Comparison of ENCODE assay signal across 16 cellular contexts in the genomic region with DNA sequence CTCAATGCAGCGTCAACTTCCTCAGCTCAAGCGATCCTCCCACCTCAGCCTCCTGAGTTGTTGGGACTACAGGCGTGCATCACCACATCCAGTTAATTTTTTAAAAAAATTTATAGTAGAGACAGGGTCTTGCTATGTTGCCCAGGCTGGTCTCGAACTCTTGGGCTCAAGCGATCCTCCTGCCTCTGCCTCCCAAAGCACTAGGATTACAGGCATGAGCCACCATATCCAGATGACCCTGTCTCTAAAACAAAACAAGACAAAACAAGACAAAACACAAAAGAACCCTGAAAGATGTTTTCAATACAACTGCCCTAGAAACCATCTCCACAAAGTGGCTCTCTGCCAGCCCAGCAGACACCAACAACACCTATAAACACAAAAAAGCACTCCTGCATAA. TPM values are rescaled to one million over a fixed set of nuclear protein-coding genes. Genes with fewer than 3 reads are reported as not detected.
A peak's percentile ranks its signal among the peaks of the same experiment; 100 is the strongest.
DNase-seq lines count a peak whose midpoint lies in the region; ATAC-seq, FAIRE-seq and TF ChIP-seq lines count a peak whose summit lies in the region.
"Had no signal": no experiment of that assay in that cellular context is flagged by ENCODE, and none has a peak within 500 bp of the region (broad histone marks: within the 10 kb centered on the region; RNA-seq: fewer than 3 reads in every experiment).

No MANE protein-coding gene starts in this region.

- BruUV-seq in endothelial cell of umbilical vein (replicated peaks; lab: Mats Ljungman, UMichigan), result no TSS peak

- H3K27me3 ChIP-seq in GM23248 (replicated peaks; ENCODE audit: insufficient read depth) (no peaks in the 10 kb centered on the region), endothelial cell of umbilical vein (ENCODE audit: control insufficient read depth in 2 of 2, insufficient read depth in 2 of 2, low read length in 2 of 2) (peaks cover 0 to 4% of the 10 kb centered on the region in 2 experiments), osteoblast (ENCODE audit: insufficient read depth, low read length) (no peaks in the 10 kb centered on the region)
- H3K27me3 ChIP-seq: SJCRH30 had no signal

- H3K79me2 ChIP-seq in GM23248 (ENCODE audit: insufficient read depth), result no peaks in the 10 kb centered on the region
- no peaks in the 10 kb centered on the region for H3K79me2 ChIP-seq in endothelial cell of umbilical vein (ENCODE audit: control insufficient read depth, insufficient read depth, low read length)
- H3K79me2 ChIP-seq in osteoblast (ENCODE audit: insufficient read depth, low read length), result no peaks in the 10 kb centered on the region

- no peak overlapping the region for H3K27ac Mint-ChIP-seq in WTC11

- in situ Hi-C loops in GM23248 (cut with MboI), result no loop called here

- H3K27me3 Mint-ChIP-seq in WTC11 (ENCODE audit: low read depth), result no peaks in the 10 kb centered on the region

- H4K20me1 ChIP-seq in GM23248 (ENCODE audit: insufficient read depth) (no peaks in the 10 kb centered on the region), endothelial cell of umbilical vein (replicated peaks; ENCODE audit: control insufficient read depth, extremely low read depth, insufficient read depth, low read length) (no peaks in the 10 kb centered on the region), osteoblast (ENCODE audit: insufficient read depth, low read length) (no peaks in the 10 kb centered on the region)

- H3F3A ChIP-seq in GM23248 (ENCODE audit: insufficient read depth), result peaks cover 16% of the 10 kb centered on the region

- no peaks in the 10 kb centered on the region for H3K36me3 Mint-ChIP-seq in WTC11

- peaks cover 13% of the 10 kb centered on the region for H3K4me1 Mint-ChIP-seq in WTC11

- no peak for DNase-seq in GM23248
- no peak for DNase-seq in WTC11 (ENCODE audit: low spot score)
- DNase-seq in endothelial cell of umbilical vein (ENCODE audit: low read depth, low spot score), result no peak
- DNase-seq in osteoblast (ENCODE audit: insufficient read length, low spot score, missing footprints), result no peak
- DNase-seq in GM19240 (ENCODE audit: insufficient read length, low spot score), result no peak
- no peak for DNase-seq in NCI-H1417 (lab: John Stamatoyannopoulos, UW)
- DNase-seq: C1 segment of cervical spinal cord, GDM1, GOT3, NCI-H187, NCI-H2107, NCI-H510A treated with DMSO at 0.1 percent for 48 hours, OCI-M1, SJCRH30 had no signal

- CTCF ChIA-PET in WTC11 (lab: Charles Lee) (interaction anchor here (0.7 to 2.1 kb wide), 9 partner anchors 9 to 545 kb away, joined by 3 to 15 read pairs (median 3); no protein-coding TSS in a partner anchor), endothelial cell of umbilical vein (lab: Charles Lee) (interaction anchor here (0.7 to 2.3 kb wide), 4 partner anchors 9 to 72 kb away, joined by 3 to 8 read pairs (median 6); no protein-coding TSS in a partner anchor)

- ATAC-seq in WTC11, result no peak
- no peak for ATAC-seq in GM18873 (IDR thresholded peaks at IDR 0.05; ENCODE audit: low FRiP score, unreplicated experiment)

- intact Hi-C loops in endothelial cell of umbilical vein (cut with micrococcal nuclease), result no loop called here

- dilution Hi-C loops in endothelial cell of umbilical vein (cut with MboI; ENCODE audit: extremely low pct_ligation_motif_present, low sequenced_read_pairs), result no loop called here

- H3K9me3 Mint-ChIP-seq in WTC11, result no peaks in the 10 kb centered on the region

- no peaks in the 10 kb centered on the region for H3K9me1 ChIP-seq in endothelial cell of umbilical vein (replicated peaks; ENCODE audit: control insufficient read depth, extremely low read depth, insufficient read depth, low read length)

- H3K4me1 ChIP-seq in GM23248 (ENCODE audit: insufficient read depth) (peaks cover 18% of the 10 kb centered on the region), endothelial cell of umbilical vein (ENCODE audit: control insufficient read depth, extremely low read depth, insufficient read depth, low read length) (peaks cover 16% of the 10 kb centered on the region), osteoblast (ENCODE audit: insufficient read depth, low read length) (peaks cover 27% of the 10 kb centered on the region)
- H3K4me1 ChIP-seq: SJCRH30 had no signal

- H3K4me2 ChIP-seq in GM23248 (ENCODE audit: unreplicated experiment), result no peak overlapping the region
- H3K4me2 ChIP-seq in endothelial cell of umbilical vein (ENCODE audit: insufficient read depth, low read length), result no peak overlapping the region
- H3K4me2 ChIP-seq in osteoblast (ENCODE audit: insufficient read depth, low read length), result peak overlapping the region; percentile 66

- H3K36me3 ChIP-seq in GM23248 (ENCODE audit: low read depth), result no peaks in the 10 kb centered on the region
- no peaks in the 10 kb centered on the region for H3K36me3 ChIP-seq in endothelial cell of umbilical vein (ENCODE audit: control insufficient read depth in 2 of 2, extremely low read depth in 1 of 2, insufficient read depth in 2 of 2, low read length in 2 of 2)
- no peaks in the 10 kb centered on the region for H3K36me3 ChIP-seq in osteoblast (ENCODE audit: insufficient read depth, low read length)
- H3K36me3 ChIP-seq: SJCRH30 had no signal

- no peak for TF ChIP-seq POLR2A in endothelial cell of umbilical vein (IDR thresholded peaks at IDR 0.05; ENCODE audit: low read depth, low read length)

- H3K4me3 ChIP-seq in GM23248, result no peak overlapping the region
- H3K4me3 ChIP-seq in endothelial cell of umbilical vein (replicated peaks in 1 of 3; ENCODE audit: insufficient read depth in 1 of 3, low read depth in 1 of 3, low read length in 3 of 3), result no peak overlapping the region
- no peak overlapping the region for H3K4me3 ChIP-seq in osteoblast (ENCODE audit: insufficient read depth, low read length)
- H3K4me3 ChIP-seq: K562, SJCRH30 had no signal

- H3K9me3 ChIP-seq in GM23248 (ENCODE audit: low read depth) (no peaks in the 10 kb centered on the region), endothelial cell of umbilical vein (replicated peaks; ENCODE audit: control insufficient read depth, insufficient read depth, low read length) (no peaks in the 10 kb centered on the region), osteoblast (ENCODE audit: low read depth, low read length) (no peaks in the 10 kb centered on the region)
- H3K9me3 ChIP-seq: SJCRH30 had no signal

- 94 to 98% methylated on average over 5 of the region's 5 CpGs for WGBS in GM23248 (ENCODE audit: low coverage in 1 of 2, low lambda C conversion rate in 2 of 2, missing lambda C conversion rate in 2 of 2), 2 experiments

- H2AFZ ChIP-seq in GM23248 (peak overlapping the region; percentile 32; the same call in 1 of the 2 replicates), endothelial cell of umbilical vein (ENCODE audit: low read depth, low read length) (peak overlapping the region; percentile 30), osteoblast (ENCODE audit: low read length) (peak overlapping the region; percentile 68)

- no peak for TF ChIP-seq CTCF in WTC11 (IDR thresholded peaks at IDR 0.05)
- TF ChIP-seq CTCF in endothelial cell of umbilical vein (IDR thresholded peaks at IDR 0.05; ENCODE audit: extremely low read depth in 1 of 2, insufficient read depth in 1 of 2, low read depth in 1 of 2, low read length in 2 of 2), result no peak
- no peak for TF ChIP-seq CTCF in osteoblast (IDR thresholded peaks at IDR 0.05; ENCODE audit: extremely low read depth, low read depth, low read length)

- H3K9me2 ChIP-seq in GM23248 (ENCODE audit: insufficient read depth), result no peaks in the 10 kb centered on the region

- H3K9ac ChIP-seq in GM23248 (no peak overlapping the region), endothelial cell of umbilical vein (replicated peaks; ENCODE audit: extremely low read depth, insufficient read depth, low read length) (no peak overlapping the region)

- H3K27ac ChIP-seq in GM23248 (no peak overlapping the region), endothelial cell of umbilical vein (ENCODE audit: insufficient read depth, low read depth, low read length) (no peak overlapping the region), osteoblast (ENCODE audit: low read depth, low read length) (no peak overlapping the region)
- H3K27ac ChIP-seq: SJCRH30 had no signal

- FAIRE-seq in endothelial cell of umbilical vein (lab: Jason Lieb, UNC), result no peak
- FAIRE-seq: K562 had no signal

- no peak overlapping the region for H3K4me3 Mint-ChIP-seq in WTC11

- POLR2A ChIA-PET in WTC11 (lab: Charles Lee), result no interaction called here
- POLR2A ChIA-PET in endothelial cell of umbilical vein (lab: Charles Lee), result no interaction called here

RNA-seq across cellular contexts. Expression of a gene that starts 31.4 kb away (rescaled TPM):
- total RNA-seq in GM23248 (2014; rRNA removed; shearing (Covaris generic)), result 8.9 and 9.2 TPM in 2 replicates
- polyA plus RNA-seq in GM23248 (2016; fragmentation: Nextera tagmentation; extraction: Ambion mirVana) (8.0 and 8.9 TPM in 2 replicates), endothelial cell of umbilical vein (0.03 and 0.18 TPM in 2 replicates)
- total RNA-seq in WTC11 (2021) (3.3 to 4.9 TPM (median 3.7 TPM) in 3 replicates), endothelial cell of umbilical vein (1.2 and 2.6 TPM in 2 replicates), osteoblast (9.8 and 20.9 TPM in 2 replicates)
- polyA plus RNA-seq in endothelial cell of umbilical vein (2011; cell fraction: cytosol; rRNA removed), result 0.10 and 0.13 TPM in 2 replicates
- 0.57 and 0.63 TPM in 2 replicates for polyA plus RNA-seq in endothelial cell of umbilical vein (2011; cell fraction: nucleus; rRNA removed)
- 1.2 and 1.8 TPM in 2 replicates for polyA plus RNA-seq in endothelial cell of umbilical vein (2012)
- polyA minus RNA-seq in endothelial cell of umbilical vein, result not detected in 2 replicates
- 7.8 TPM for polyA minus RNA-seq in endothelial cell of umbilical vein (2011; cell fraction: cytosol; rRNA and poly(A)+ RNA removed)
- 0.14 TPM in 1 of 2 replicates, not detected in the other for polyA minus RNA-seq in endothelial cell of umbilical vein (2011; cell fraction: nucleus; rRNA and poly(A)+ RNA removed)
- polyA plus RNA-seq: K562 had no signal

RNA-seq across cellular contexts. Expression of a gene that starts 45.0 kb away (rescaled TPM):
- 28.7 and 43.6 TPM in 2 replicates for total RNA-seq in GM23248 (2014; rRNA removed; shearing (Covaris generic))
- polyA plus RNA-seq in GM23248 (2016; fragmentation: Nextera tagmentation; extraction: Ambion mirVana), result 24.6 and 28.1 TPM in 2 replicates
- 23.9 to 38.3 TPM (median 27.3 TPM) in 3 replicates for total RNA-seq in WTC11 (2021)
- 45.2 and 58.2 TPM in 2 replicates for total RNA-seq in endothelial cell of umbilical vein
- polyA plus RNA-seq in endothelial cell of umbilical vein, result 38.9 and 40.6 TPM in 2 replicates
- 33.1 and 33.7 TPM in 2 replicates for polyA plus RNA-seq in endothelial cell of umbilical vein (2011; cell fraction: cytosol; rRNA removed)
- polyA plus RNA-seq in endothelial cell of umbilical vein (2011; cell fraction: nucleus; rRNA removed), result 62.0 and 72.7 TPM in 2 replicates
- polyA plus RNA-seq in endothelial cell of umbilical vein (2012), result 27.2 and 39.7 TPM in 2 replicates
- 104 and 109 TPM in 2 replicates for polyA minus RNA-seq in endothelial cell of umbilical vein
- 82.0 TPM for polyA minus RNA-seq in endothelial cell of umbilical vein (2011; cell fraction: cytosol; rRNA and poly(A)+ RNA removed)
- polyA minus RNA-seq in endothelial cell of umbilical vein (2011; cell fraction: nucleus; rRNA and poly(A)+ RNA removed), result 71.9 and 106 TPM in 2 replicates
- 136 and 254 TPM in 2 replicates for total RNA-seq in osteoblast

RNA-seq across cellular contexts. Expression of a gene that starts 57.9 kb away (rescaled TPM):
- total RNA-seq in GM23248 (2014; rRNA removed; shearing (Covaris generic)), result 1.9 and 3.5 TPM in 2 replicates
- polyA plus RNA-seq in GM23248 (2016; fragmentation: Nextera tagmentation; extraction: Ambion mirVana) (0.46 and 0.93 TPM in 2 replicates), endothelial cell of umbilical vein (2.5 and 2.6 TPM in 2 replicates)
- total RNA-seq in WTC11 (2021) (0.50 to 0.89 TPM (median 0.83 TPM) in 3 replicates), endothelial cell of umbilical vein (7.1 and 12.3 TPM in 2 replicates), osteoblast (8.3 and 33.3 TPM in 2 replicates)
- polyA plus RNA-seq in endothelial cell of umbilical vein (2011; cell fraction: cytosol; rRNA removed), result 1.9 and 2.5 TPM in 2 replicates
- polyA plus RNA-seq in endothelial cell of umbilical vein (2011; cell fraction: nucleus; rRNA removed), result 8.4 and 9.3 TPM in 2 replicates
- polyA plus RNA-seq in endothelial cell of umbilical vein (2012), result 8.0 and 8.9 TPM in 2 replicates
- polyA minus RNA-seq in endothelial cell of umbilical vein, result 5.5 and 6.1 TPM in 2 replicates
- 9.4 TPM for polyA minus RNA-seq in endothelial cell of umbilical vein (2011; cell fraction: cytosol; rRNA and poly(A)+ RNA removed)
- polyA minus RNA-seq in endothelial cell of umbilical vein (2011; cell fraction: nucleus; rRNA and poly(A)+ RNA removed), result 7.0 and 10.4 TPM in 2 replicates
- polyA plus RNA-seq: K562 had no signal
